ENCODE assay signal across 8 cellular contexts in genomic region chr2:177169810-177170514, GRCh38. TPM values are rescaled to one million over a fixed set of nuclear protein-coding genes. Genes with fewer than 3 reads are reported as not detected.
DNase-seq lines count a peak whose midpoint lies in the region; ATAC-seq and TF ChIP-seq lines count a peak whose summit lies in the region.

No MANE protein-coding gene starts in this region.

- no peak for TF ChIP-seq CTCF in gastroesophageal sphincter (IDR thresholded peaks at IDR 0.05)

- TF ChIP-seq POLR2A in gastroesophageal sphincter (IDR thresholded peaks at IDR 0.05) = no peak

- no peaks in the 10 kb centered on the region for H3K27me3 ChIP-seq in gastroesophageal sphincter

- WGBS in gastroesophageal sphincter (ENCODE audit: low coverage in 1 of 2), 2 donors = 76 to 96% methylated on average over 4 to 7 of the region's 7 CpGs

- H3K4me1 ChIP-seq in gastroesophageal sphincter = peaks cover 3 to 30% (median 5%) of the 10 kb centered on the region in 3 donors

- H3K36me3 ChIP-seq in gastroesophageal sphincter = no peaks in the 10 kb centered on the region

- DNase-seq in NCI-H2171 treated with DMSO at 0.1 percent for 48 hours (lab: John Stamatoyannopoulos, UW) = peak; percentile 25
- DNase-seq in NCI-H2171 (lab: John Stamatoyannopoulos, UW) = no peak
- DNase-seq in NCI-H2227 (lab: John Stamatoyannopoulos, UW; ENCODE audit: unreplicated experiment) = peak; percentile 69
- peak; percentile 35 for DNase-seq in fibroblast of peridontal ligament (ENCODE audit: extremely low read depth)
- DNase-seq in foreskin melanocyte = no peak
- no peak for DNase-seq in activated CD4-positive, alpha-beta T cell treated with anti-CD3 and anti-CD28 coated beads, Interleukin-2, amount 50 U/mL, for 1 hour

- H3K27ac ChIP-seq in gastroesophageal sphincter = no peak overlapping the region

- ATAC-seq in HG02943 (IDR thresholded peaks at IDR 0.05; ENCODE audit: low read depth, unreplicated experiment) (peak; percentile 50), gastroesophageal sphincter (no peak)

- H3K4me3 ChIP-seq in gastroesophageal sphincter = no peak overlapping the region

- no peaks in the 10 kb centered on the region for H3K9me3 ChIP-seq in gastroesophageal sphincter

- TF ChIP-seq EP300 in gastroesophageal sphincter (IDR thresholded peaks at IDR 0.05) = no peak

RNA-seq across cellular contexts. Expression of gene HNRNPA3, which starts 42.6 kb away (rescaled TPM):
- 10 to 100 TPM; 58.4 to 87.8 (median 73.1) TPM for total RNA-seq in gastroesophageal sphincter

Comparison
In these comparisons a context has a peak if more than half of its experiments do, and no peak if none do; other contexts are left out.
1. DNase-seq: peak in NCI-H2171 treated with DMSO at 0.1 percent for 48 hours (single experiment), NCI-H2227 (single experiment) and fibroblast of peridontal ligament (single experiment); none in NCI-H2171 (single experiment), foreskin melanocyte (single experiment) and activated CD4-positive, alpha-beta T cell treated with anti-CD3 and anti-CD28 coated beads, Interleukin-2, amount 50 U/mL, for 1 hour (single experiment).